ENCODE assay signal across 18 cellular contexts in genomic region chr14:95961481-95961880, GRCh38.
"Had no signal": no experiment of that assay in that cellular context is flagged by ENCODE, and none has a peak within 500 bp of the region (broad histone marks: within the 10 kb centered on the region; RNA-seq: fewer than 3 reads in every experiment).

No MANE protein-coding gene starts in this region.

- DNase-seq: activated CD4-positive, alpha-beta T cell treated with anti-CD3 and anti-CD28 coated beads, Interleukin-2, amount 50 U/mL, for 1 hour; activated CD4-positive, CD25-positive, alpha-beta regulatory T cell treated with anti-CD3 and anti-CD28 coated beads, Interleukin-2, amount 50 U/mL, for 72 hours; activated CD8-positive, alpha-beta memory T cell treated with anti-CD3 and anti-CD28 coated beads for 24 hours; activated CD8-positive, alpha-beta memory T cell treated with anti-CD3 and anti-CD28 coated beads, Interleukin-2, amount 50 U/mL, for 48 hours; activated gamma-delta T cell treated with Interleukin-2 at 50 U/mL for 16 hours; activated T-cell treated with anti-CD3 and anti-CD28 coated beads, Interleukin-2, amount 50 U/mL, for 48 hours; adrenal gland; dermis blood vessel endothelial cell; effector memory CD4-positive, alpha-beta T cell; immature natural killer cell; occipital lobe; posterior cingulate gyrus; stimulated activated naive CD8-positive, alpha-beta T cell treated with anti-CD3 and anti-CD28 coated beads, Interleukin-15, amount 100 ng/mL, for 72 hours had no signal

- H3K9me3 ChIP-seq: adrenal gland, suprapubic skin had no signal

- H3K27ac ChIP-seq: adrenal gland, right atrium auricular region, skin epidermis, suprapubic skin, VCaP had no signal

- H3K4me3 ChIP-seq: adrenal gland, right atrium auricular region, skin epidermis, suprapubic skin had no signal

- ATAC-seq: activated naive CD4-positive, alpha-beta T cell treated with anti-CD3 and anti-CD28 coated beads, Interleukin-2, amount 50 U/mL, for 72 hours; stimulated activated naive CD8-positive, alpha-beta T cell treated with anti-CD3 and anti-CD28 coated beads, Interleukin-15, amount 100 ng/mL, for 72 hours had no signal

- H3K27me3 ChIP-seq: adrenal gland, right atrium auricular region had no signal

- H3K36me3 ChIP-seq: adrenal gland, right atrium auricular region, suprapubic skin had no signal

- H3K4me1 ChIP-seq: adrenal gland, right atrium auricular region, suprapubic skin had no signal
